ENCODE assay signal across 1 cellular context in the genomic region with DNA sequence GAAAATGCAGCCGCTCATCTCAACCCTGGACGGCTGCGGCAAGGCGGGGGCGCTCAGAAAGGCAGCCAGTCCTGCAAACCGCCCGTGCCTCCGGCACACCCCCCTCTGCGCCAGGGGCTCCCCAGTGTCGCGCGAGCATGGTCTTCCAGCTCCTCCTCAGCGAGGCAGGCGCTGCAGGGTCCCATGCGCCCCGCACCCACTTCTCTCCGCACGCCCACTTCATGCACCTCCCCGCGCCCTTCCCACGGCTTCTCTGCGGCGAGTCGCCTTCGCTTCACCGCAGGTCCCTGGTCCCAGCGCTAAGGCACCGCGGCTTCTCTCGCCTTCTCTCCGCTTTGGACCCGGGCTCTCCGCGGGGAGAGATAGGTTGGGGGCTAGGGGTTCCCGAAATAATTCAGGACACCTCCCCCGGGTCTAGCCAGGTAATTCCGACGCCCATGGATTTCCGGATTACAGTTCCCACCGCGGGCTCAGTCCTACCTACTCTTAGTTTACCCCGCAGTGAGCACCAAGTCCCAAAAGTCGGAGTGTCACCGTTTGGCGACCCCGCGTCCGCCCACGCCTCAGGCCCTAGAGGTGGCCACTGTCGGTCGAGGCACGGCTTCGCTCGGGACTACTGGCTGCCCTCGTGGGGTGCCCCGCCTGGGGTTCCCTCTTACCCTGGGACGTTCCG.
TF ChIP-seq lines count a peak whose summit lies in the region.

No MANE protein-coding gene starts in this region.

TF ChIP-seq in neural cell, 6 proteins besides CTCF, POLR2A, EP300 and RAD21:
- TF ChIP-seq, protein P1, sequence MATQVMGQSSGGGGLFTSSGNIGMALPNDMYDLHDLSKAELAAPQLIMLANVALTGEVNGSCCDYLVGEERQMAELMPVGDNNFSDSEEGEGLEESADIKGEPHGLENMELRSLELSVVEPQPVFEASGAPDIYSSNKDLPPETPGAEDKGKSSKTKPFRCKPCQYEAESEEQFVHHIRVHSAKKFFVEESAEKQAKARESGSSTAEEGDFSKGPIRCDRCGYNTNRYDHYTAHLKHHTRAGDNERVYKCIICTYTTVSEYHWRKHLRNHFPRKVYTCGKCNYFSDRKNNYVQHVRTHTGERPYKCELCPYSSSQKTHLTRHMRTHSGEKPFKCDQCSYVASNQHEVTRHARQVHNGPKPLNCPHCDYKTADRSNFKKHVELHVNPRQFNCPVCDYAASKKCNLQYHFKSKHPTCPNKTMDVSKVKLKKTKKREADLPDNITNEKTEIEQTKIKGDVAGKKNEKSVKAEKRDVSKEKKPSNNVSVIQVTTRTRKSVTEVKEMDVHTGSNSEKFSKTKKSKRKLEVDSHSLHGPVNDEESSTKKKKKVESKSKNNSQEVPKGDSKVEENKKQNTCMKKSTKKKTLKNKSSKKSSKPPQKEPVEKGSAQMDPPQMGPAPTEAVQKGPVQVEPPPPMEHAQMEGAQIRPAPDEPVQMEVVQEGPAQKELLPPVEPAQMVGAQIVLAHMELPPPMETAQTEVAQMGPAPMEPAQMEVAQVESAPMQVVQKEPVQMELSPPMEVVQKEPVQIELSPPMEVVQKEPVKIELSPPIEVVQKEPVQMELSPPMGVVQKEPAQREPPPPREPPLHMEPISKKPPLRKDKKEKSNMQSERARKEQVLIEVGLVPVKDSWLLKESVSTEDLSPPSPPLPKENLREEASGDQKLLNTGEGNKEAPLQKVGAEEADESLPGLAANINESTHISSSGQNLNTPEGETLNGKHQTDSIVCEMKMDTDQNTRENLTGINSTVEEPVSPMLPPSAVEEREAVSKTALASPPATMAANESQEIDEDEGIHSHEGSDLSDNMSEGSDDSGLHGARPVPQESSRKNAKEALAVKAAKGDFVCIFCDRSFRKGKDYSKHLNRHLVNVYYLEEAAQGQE (IDR thresholded peaks at IDR 0.05; ENCODE audit: borderline replicate concordance) = no peak
